Comparison of ENCODE assay signal across 7 cellular contexts in genomic region chr2:150487537-150488429, GRCh38. TPM values are rescaled to one million over a fixed set of nuclear protein-coding genes. Genes with fewer than 3 reads are reported as not detected.
DNase-seq lines count a peak whose midpoint lies in the region; TF ChIP-seq lines count a peak whose summit lies in the region.

Gene RND3, minus strand, starts transcription at chr2:150487667. Its CDS starts 250 bp downstream, at chr2:150487417.

- H3K36me3 ChIP-seq in HAP-1 (replicated peaks): no peaks in the 10 kb centered on the region
- H3K36me3 ChIP-seq in MG63: peaks cover 41% of the 10 kb centered on the region

- H3K27me3 ChIP-seq in HAP-1 (ENCODE audit: low read depth) (no peaks in the 10 kb centered on the region), MG63 (no peaks in the 10 kb centered on the region)

- peak; percentile 95 to 96 for DNase-seq in HAP-1 (ENCODE audit: low spot score in 2 of 2)
- DNase-seq in MG63: peak; percentile 96
- DNase-seq in SHP77 (lab: John Stamatoyannopoulos, UW): peak; percentile 88
- DNase-seq in caudate nucleus (lab: John Stamatoyannopoulos, UW): peak in 60 of 61 donors; percentile 20 to 97 (median 78)
- peak; percentile 94 for DNase-seq in inferior parietal cortex (ENCODE audit: extremely low spot score)
- DNase-seq in stimulated activated CD4-positive, alpha-beta T cell treated with anti-CD3 and anti-CD28 coated beads, Interleukin-12 subunit alpha, Interleukin-12 subunit beta, amount 100 ng/mL, for 4 hours: peak; percentile 23

- in situ Hi-C loops in HAP-1 (cut with MboI; ENCODE audit: low sequenced_read_pairs): loop anchor here (10.0 kb wide), 1 partner anchor 883 kb away; no protein-coding TSS in a partner anchor

- H3K9me3 ChIP-seq in HAP-1 (no peaks in the 10 kb centered on the region), MG63 (no peaks in the 10 kb centered on the region)

- H3K4me3 ChIP-seq in HAP-1: peak within 1 kb of the TSS; percentile 20
- H3K4me3 ChIP-seq in MG63: peak within 1 kb of the TSS; percentile 89

- peak within 1 kb of the TSS; percentile 37 for H3K27ac ChIP-seq in caudate nucleus (ENCODE audit: low read depth, low read length)

- peaks cover 13% of the 10 kb centered on the region for H3K4me1 ChIP-seq in HAP-1

- peak; percentile 63 for TF ChIP-seq CTCF in GM12874 (IDR thresholded peaks at IDR 0.05; ENCODE audit: insufficient read depth, low read depth, low read length)

RNA-seq across cellular contexts. Expression of gene RND3, which starts in this region (rescaled TPM):
- 55.5 and 87.8 TPM in 2 replicates for total RNA-seq in MG63 (2014; rRNA removed; shearing (Covaris generic); ENCODE audit: low replicate concordance)

Comparison
In these comparisons a context has a peak if more than half of its experiments do, and no peak if none do; other contexts are left out.
1. Peak in every context shown above with its lines: DNase-seq, H3K4me3 ChIP-seq and H3K27ac ChIP-seq.
2. DNase-seq: peak in every context shown above with its lines; median percentile 96 in MG63; 96 in HAP-1; 94 in inferior parietal cortex; 88 in SHP77; 78 in caudate nucleus; 23 in stimulated activated CD4-positive, alpha-beta T cell treated with anti-CD3 and anti-CD28 coated beads, Interleukin-12 subunit alpha, Interleukin-12 subunit beta, amount 100 ng/mL, for 4 hours.